19 cellular contexts compared by ENCODE assay signal in the genomic region with DNA sequence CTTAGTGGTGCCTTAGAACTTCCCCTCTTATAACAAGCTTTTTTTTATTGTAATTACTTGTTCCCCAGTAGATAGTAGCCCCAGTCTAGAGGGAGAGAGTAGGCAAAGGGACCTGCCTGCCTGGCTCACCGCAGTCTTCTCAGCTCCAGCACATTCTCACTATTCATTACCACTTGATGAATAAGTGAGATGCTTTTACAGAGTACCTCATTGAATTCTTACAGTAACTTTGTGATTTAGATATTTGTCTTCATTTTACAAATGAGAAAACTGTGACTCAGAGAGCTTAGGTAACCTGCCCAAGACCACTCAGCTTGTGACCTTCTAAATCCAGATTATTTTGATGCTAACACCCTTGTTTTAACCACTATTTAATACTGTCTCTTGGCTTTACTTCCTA.
"Had no signal": no experiment of that assay in that cellular context is flagged by ENCODE, and none has a peak within 500 bp of the region (broad histone marks: within the 10 kb centered on the region; RNA-seq: fewer than 3 reads in every experiment).

No MANE protein-coding gene starts in this region.

- H3K27ac ChIP-seq: coronary artery, heart right ventricle, skin epidermis had no signal

- DNase-seq: effector CD4-positive, alpha-beta T cell; endodermal cell; heart right ventricle; hypothalamus; kidney glomerular epithelial cell; mammary epithelial cell; naive thymus-derived CD4-positive, alpha-beta T cell; posterior cingulate gyrus; stimulated activated CD4-positive, alpha-beta T cell treated with anti-CD3 and anti-CD28 coated beads, Interleukin-2, amount 100 ng/mL, for 24 hours; stimulated activated CD4-positive, alpha-beta T cell treated with anti-CD3 and anti-CD28 coated beads, Interleukin-4, amount 100 ng/mL, for 4 hours; stimulated activated naive CD4-positive, alpha-beta T cell treated with Interleukin-2 at 50 U/mL for 16 hours had no signal

- H3K27me3 ChIP-seq: heart right ventricle had no signal

- H3K36me3 ChIP-seq: heart right ventricle had no signal

- H3K4me3 Mint-ChIP-seq: endodermal cell; naive thymus-derived CD4-positive, alpha-beta T cell; type B pancreatic cell had no signal

- H3K4me3 ChIP-seq: coronary artery, heart right ventricle, skin epidermis had no signal

- H3K36me3 Mint-ChIP-seq: type B pancreatic cell had no signal

- ATAC-seq: heart right ventricle; left lobe of liver; naive thymus-derived CD4-positive, alpha-beta T cell; sciatic nerve had no signal

- FAIRE-seq: frontal cortex, islet of Langerhans, urothelium cell line had no signal

- H3K27ac Mint-ChIP-seq: endodermal cell, type B pancreatic cell had no signal

- H3K9me3 ChIP-seq: heart right ventricle had no signal

- H3K9me3 Mint-ChIP-seq: endodermal cell; naive thymus-derived CD4-positive, alpha-beta T cell; type B pancreatic cell had no signal
